ENCODE assay signal across 1 cellular context in the genomic region with DNA sequence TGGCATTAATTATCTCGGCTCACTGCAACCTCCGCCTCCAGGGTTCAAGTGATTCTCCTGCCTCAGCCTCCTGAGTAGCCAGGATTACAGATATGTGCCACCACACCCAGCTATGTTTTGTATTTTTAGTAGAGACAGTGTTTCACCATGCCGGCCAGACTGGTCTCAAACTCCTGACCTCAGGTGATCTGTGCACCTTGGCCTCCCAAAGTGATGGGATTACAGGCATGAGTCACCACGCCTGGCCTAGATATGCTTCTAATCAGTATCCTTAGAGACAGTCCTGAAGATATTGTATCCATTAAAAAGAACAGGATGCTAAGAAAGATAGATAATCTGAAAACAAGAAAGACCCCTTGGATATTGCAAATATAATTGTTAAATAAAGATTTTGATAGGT.
A peak's percentile ranks its signal among the peaks of the same experiment; 100 is the strongest.
TF ChIP-seq lines count a peak whose summit lies in the region.

No MANE protein-coding gene starts in this region.

TF ChIP-seq in K562, 482 proteins besides CTCF, POLR2A, EP300 and RAD21:
- TF ChIP-seq TCF15 (CRISPR knock-in tag; IDR thresholded peaks at IDR 0.05), result no peak
- no peak for TF ChIP-seq HNRNPK (IDR thresholded peaks at IDR 0.05; ENCODE audit: low read depth, low read length, poor library complexity, severe bottlenecking)
- no peak for TF ChIP-seq MTA2 (IDR thresholded peaks at IDR 0.05; ENCODE audit: low read depth)
- no peak for TF ChIP-seq POLR2AphosphoS5 (IDR thresholded peaks at IDR 0.05; ENCODE audit: control insufficient read depth, insufficient read depth, low read depth, low read length)
- TF ChIP-seq ZNF766 (CRISPR knock-in tag; conservative IDR thresholded peaks at IDR 0.05), result no peak
- TF ChIP-seq CBFA2T3 (IDR thresholded peaks at IDR 0.05), result peak; percentile 42; the same call in 1 of the 2 replicates
